In genomic region chr15:66302489-66302888, GRCh38 we compare ENCODE assay signal across 13 cellular contexts. TPM values are rescaled to one million over a fixed set of nuclear protein-coding genes. Genes with fewer than 3 reads are reported as not detected.
DNase-seq lines count a peak whose midpoint lies in the region; ATAC-seq, FAIRE-seq and TF ChIP-seq lines count a peak whose summit lies in the region.
"Had no signal": no experiment of that assay in that cellular context is flagged by ENCODE, and none has a peak within 500 bp of the region (broad histone marks: within the 10 kb centered on the region; RNA-seq: fewer than 3 reads in every experiment).

No MANE protein-coding gene starts in this region.

- TF ChIP-seq RAD21 in K562 (CRISPR knock-in tag; conservative IDR thresholded peaks at IDR 0.05 in 1 of 2, IDR thresholded peaks at IDR 0.05 in 1 of 2): no peak

- BruUV-seq in K562 (replicated peaks; lab: Mats Ljungman, UMichigan): no TSS peak

- H3K79me2 ChIP-seq in K562 (ENCODE audit: control insufficient read depth, insufficient read depth, low read length): no peaks in the 10 kb centered on the region

- TF ChIP-seq CTCF in K562 (IDR thresholded peaks at IDR 0.05 in 2 of 3, conservative IDR thresholded peaks at IDR 0.05 in 1 of 3; ENCODE audit: insufficient read depth in 2 of 3, low read depth in 1 of 3, low read length in 3 of 3) (no peak), neural crest cell (conservative IDR thresholded peaks at IDR 0.05) (no peak), GM10248 (IDR thresholded peaks at IDR 0.05; ENCODE audit: control extremely low read depth, extremely low read depth, low read depth, missing control alignments) (no peak)

- TF ChIP-seq POLR2A in K562 (conservative IDR thresholded peaks at IDR 0.05): no peak

- in situ Hi-C loops in K562 (cut with MboI): no loop called here

- H3K36me3 ChIP-seq in SJCRH30 (peaks cover 39% of the 10 kb centered on the region), K562 (ENCODE audit: control insufficient read depth, insufficient read depth, low read length) (peaks cover 19% of the 10 kb centered on the region; the same call in 1 of the 3 replicates)

- H3K9me3 Mint-ChIP-seq in activated naive CD8-positive, alpha-beta T cell treated with anti-CD3 and anti-CD28 coated beads, Interleukin-2, amount 50 U/mL, for 24 hours: no peaks in the 10 kb centered on the region
- no peaks in the 10 kb centered on the region for H3K9me3 Mint-ChIP-seq in activated naive CD8-positive, alpha-beta T cell treated with anti-CD3 and anti-CD28 coated beads for 36 hours
- H3K9me3 Mint-ChIP-seq in neural crest cell: no peaks in the 10 kb centered on the region

- H4K20me1 ChIP-seq in K562 (replicated peaks; ENCODE audit: control insufficient read depth, insufficient read depth, low read length): no peaks in the 10 kb centered on the region

- H3K4me1 ChIP-seq in SJCRH30 (peaks cover 59% of the 10 kb centered on the region), K562 (replicated peaks in 1 of 2; ENCODE audit: control insufficient read depth in 2 of 2, insufficient read depth in 2 of 2, low read length in 2 of 2) (no peaks in the 10 kb centered on the region)

- intact Hi-C loops in K562 (cut with micrococcal nuclease): no loop called here

- H3K4me3 Mint-ChIP-seq in activated naive CD8-positive, alpha-beta T cell treated with anti-CD3 and anti-CD28 coated beads, Interleukin-2, amount 50 U/mL, for 24 hours: no peak overlapping the region
- H3K4me3 Mint-ChIP-seq in activated naive CD8-positive, alpha-beta T cell treated with anti-CD3 and anti-CD28 coated beads for 36 hours: no peak overlapping the region
- H3K4me3 Mint-ChIP-seq in neural crest cell: no peak overlapping the region

- H3K27ac ChIP-seq in SJCRH30 (peak overlapping the region; percentile 88), K562 (ENCODE audit: extremely low read depth, low read depth, low read length) (no peak overlapping the region)
- H3K27ac ChIP-seq: BLaER1, HL-60 had no signal

- peaks cover 7% of the 10 kb centered on the region for H3K36me3 Mint-ChIP-seq in activated naive CD8-positive, alpha-beta T cell treated with anti-CD3 and anti-CD28 coated beads, Interleukin-2, amount 50 U/mL, for 24 hours (ENCODE audit: low read depth)
- peaks cover 14% of the 10 kb centered on the region for H3K36me3 Mint-ChIP-seq in activated naive CD8-positive, alpha-beta T cell treated with anti-CD3 and anti-CD28 coated beads for 36 hours
- peaks cover 5% of the 10 kb centered on the region for H3K36me3 Mint-ChIP-seq in neural crest cell (ENCODE audit: low read depth)

- FAIRE-seq in K562 (lab: Jason Lieb, UNC) (no peak), RCC 7860 (lab: Jason Lieb, UNC) (no peak)

- H3K4me1 Mint-ChIP-seq in activated naive CD8-positive, alpha-beta T cell treated with anti-CD3 and anti-CD28 coated beads, Interleukin-2, amount 50 U/mL, for 24 hours: no peaks in the 10 kb centered on the region
- H3K4me1 Mint-ChIP-seq in activated naive CD8-positive, alpha-beta T cell treated with anti-CD3 and anti-CD28 coated beads for 36 hours: peaks cover 5% of the 10 kb centered on the region
- peaks cover 3% of the 10 kb centered on the region for H3K4me1 Mint-ChIP-seq in neural crest cell

- H3K27me3 ChIP-seq in SJCRH30 (no peaks in the 10 kb centered on the region), K562 (ENCODE audit: control insufficient read depth in 2 of 2, insufficient read depth in 2 of 2, low read length in 2 of 2) (no peaks in the 10 kb centered on the region)
- H3K27me3 ChIP-seq: BLaER1 had no signal

- H3K4me2 ChIP-seq in K562 (ENCODE audit: insufficient read depth, low read length): no peak overlapping the region
- H3K4me2 ChIP-seq: BLaER1 had no signal

- DNase-seq in activated naive CD8-positive, alpha-beta T cell treated with anti-CD3 and anti-CD28 coated beads, Interleukin-2, amount 50 U/mL, for 24 hours: no peak
- no peak for DNase-seq in activated naive CD8-positive, alpha-beta T cell treated with anti-CD3 and anti-CD28 coated beads for 36 hours
- DNase-seq in SJCRH30 (no peak), K562 (ENCODE audit: extremely low read depth in 1 of 4, low spot score in 3 of 4) (no peak), neural crest cell (ENCODE audit: low read depth, low spot score) (no peak), activated T-cell treated with anti-CD3 and anti-CD28 coated beads for 4 hours (no peak), RCC 7860 (ENCODE audit: low spot score) (no peak), GM10248 (ENCODE audit: extremely low spot score) (no peak)
- DNase-seq: DMS53, GF-D8, HCEC 1CT had no signal

- H3K9me1 ChIP-seq in K562 (ENCODE audit: control insufficient read depth, insufficient read depth, low read length): no peaks in the 10 kb centered on the region

- POLR2A ChIA-PET in K562 (lab: Yijun Ruan, JAX) (interaction anchor here (0.6 to 0.8 kb wide), 2 partner anchors 9 to 194 kb away, joined by 3 to 4 read pairs; no protein-coding TSS in a partner anchor), GM10248 (lab: Yijun Ruan, JAX) (no interaction called here)

- H3K27ac Mint-ChIP-seq in activated naive CD8-positive, alpha-beta T cell treated with anti-CD3 and anti-CD28 coated beads, Interleukin-2, amount 50 U/mL, for 24 hours: peak overlapping the region; percentile 6
- no peak overlapping the region for H3K27ac Mint-ChIP-seq in activated naive CD8-positive, alpha-beta T cell treated with anti-CD3 and anti-CD28 coated beads for 36 hours
- peak overlapping the region; percentile 3 for H3K27ac Mint-ChIP-seq in neural crest cell (ENCODE audit: unreplicated experiment)

- H3K9ac ChIP-seq in K562 (ENCODE audit: insufficient read depth in 1 of 2, low read depth in 2 of 2, low read length in 2 of 2): no peak overlapping the region
- H3K9ac ChIP-seq: BLaER1 had no signal

- ATAC-seq in activated naive CD8-positive, alpha-beta T cell treated with anti-CD3 and anti-CD28 coated beads, Interleukin-2, amount 50 U/mL, for 24 hours: no peak
- ATAC-seq in K562: no peak

- WGBS in K562 (ENCODE audit: insufficient coverage, low coverage, missing lambda C conversion rate): 66% methylated on average over 5 of the region's 5 CpGs

- H3K27me3 Mint-ChIP-seq in activated naive CD8-positive, alpha-beta T cell treated with anti-CD3 and anti-CD28 coated beads, Interleukin-2, amount 50 U/mL, for 24 hours: no peaks in the 10 kb centered on the region
- H3K27me3 Mint-ChIP-seq in activated naive CD8-positive, alpha-beta T cell treated with anti-CD3 and anti-CD28 coated beads for 36 hours: no peaks in the 10 kb centered on the region
- no peaks in the 10 kb centered on the region for H3K27me3 Mint-ChIP-seq in neural crest cell (ENCODE audit: low read depth)

- H3K4me3 ChIP-seq in SJCRH30: no peak overlapping the region
- H3K4me3 ChIP-seq in K562: no peak overlapping the region
- H3K4me3 ChIP-seq: BLaER1 had no signal

- CTCF ChIA-PET in K562 (lab: Yijun Ruan, JAX; ENCODE audit: low intra/inter-chr PET ratio): no interaction called here
- CTCF ChIA-PET in GM10248 (lab: Yijun Ruan, JAX): interaction anchor here (1.1 to 1.9 kb wide), 2 partner anchors 15 to 196 kb away, joined by 3 to 5 read pairs; partner anchors contain the start of gene SNAPC5

- H3K9me3 ChIP-seq in SJCRH30 (replicated peaks): no peaks in the 10 kb centered on the region
- H3K9me3 ChIP-seq in K562 (replicated peaks; ENCODE audit: control insufficient read depth, insufficient read depth, low read depth, low read length): no peaks in the 10 kb centered on the region
- H3K9me3 ChIP-seq: BLaER1 had no signal

- TF ChIP-seq EP300 in K562 (IDR thresholded peaks at IDR 0.05; ENCODE audit: low read length): no peak

- H2AFZ ChIP-seq in K562 (ENCODE audit: low read depth, low read length): no peak overlapping the region

RNA-seq across cellular contexts. Expression of gene DIS3L, which starts 9.1 kb away (rescaled TPM):
- total RNA-seq in activated naive CD8-positive, alpha-beta T cell treated with anti-CD3 and anti-CD28 coated beads for 36 hours: 10 to 100 TPM; 22.1 to 23.4 TPM
- 123 and 138 TPM in 2 replicates for total RNA-seq in SJCRH30 (2014; rRNA removed; shearing (Covaris generic))
- total RNA-seq in K562 (2011; cell fraction: chromatin; rRNA removed; ENCODE audit: low replicate concordance): 20.0 and 41.6 TPM in 2 replicates
- total RNA-seq in K562 (2011; cell fraction: nucleolus; rRNA removed): 15.7 and 16.5 TPM in 2 replicates
- 16.1 and 17.0 TPM in 2 replicates for total RNA-seq in K562 (2011; cell fraction: nucleoplasm; rRNA removed)
- 11.8 and 16.2 TPM in 2 replicates for total RNA-seq in K562 (2014; rRNA removed)
- 25.0 and 25.4 TPM in 2 replicates for total RNA-seq in K562 (2014; rRNA removed; fragmentation: Illumina TruSeq; extraction: Trizol)
- total RNA-seq in K562 (2015; rRNA removed; fragmentation: Illumina TruSeq; extraction: Trizol): 25.4 and 25.6 TPM in 2 replicates
- total RNA-seq in K562 (2021): 16.6 and 16.9 TPM in 2 replicates
- polyA plus RNA-seq in K562 (2011; rRNA removed): 19.8 and 34.6 TPM in 2 replicates
- 6.5 and 11.5 TPM in 2 replicates for polyA plus RNA-seq in K562 (2011; cell fraction: cytosol; rRNA removed)
- 7.7 and 9.5 TPM in 2 replicates for polyA plus RNA-seq in K562 (2011; cell fraction: nucleus; rRNA removed)
- 13.2 and 20.8 TPM in 2 replicates for polyA plus RNA-seq in K562 (2012)
- 16.4 and 19.4 TPM in 2 replicates for polyA plus RNA-seq in K562 (2014; fragmentation: Illumina TruSeq; extraction: Trizol)
- polyA plus RNA-seq in K562 (2014; fragmentation: Nextera tagmentation; extraction: Ambion mirVana): 1 to 10 TPM; 5.9 to 6.4 TPM
- polyA plus RNA-seq in K562 (2014; rRNA removed): 15.1 and 15.3 TPM in 2 replicates
- polyA minus RNA-seq in K562 (2011; rRNA and poly(A)+ RNA removed): 77.1 and 80.9 TPM in 2 replicates
- polyA minus RNA-seq in K562 (2011; cell fraction: cytosol; rRNA and poly(A)+ RNA removed): 9.5 and 21.1 TPM in 2 replicates
- 11.8 and 20.4 TPM in 2 replicates for polyA minus RNA-seq in K562 (2011; cell fraction: nucleus; rRNA and poly(A)+ RNA removed)
- 56.3 and 57.8 TPM in 2 replicates for total RNA-seq in neural crest cell

RNA-seq across cellular contexts. Expression of gene MEGF11, which starts 48.9 kb away (rescaled TPM):
- total RNA-seq in activated naive CD8-positive, alpha-beta T cell treated with anti-CD3 and anti-CD28 coated beads for 36 hours: not detected
- 7.3 and 8.7 TPM in 2 replicates for total RNA-seq in SJCRH30 (2014; rRNA removed; shearing (Covaris generic))
- total RNA-seq in K562 (2011; cell fraction: chromatin; rRNA removed; ENCODE audit: low replicate concordance): 0.26 TPM in 1 of 2 replicates, not detected in the other
- total RNA-seq in K562 (2011; cell fraction: nucleolus; rRNA removed): 0.66 TPM in 1 of 2 replicates, not detected in the other
- total RNA-seq in K562 (2011; cell fraction: nucleoplasm; rRNA removed): 0.46 TPM in 1 of 2 replicates, not detected in the other
- total RNA-seq in K562 (2014; rRNA removed) (not detected in 2 replicates), K562 (2014; rRNA removed; fragmentation: Illumina TruSeq; extraction: Trizol) (not detected in 2 replicates), K562 (2015; rRNA removed; fragmentation: Illumina TruSeq; extraction: Trizol) (not detected in 2 replicates), K562 (2021) (not detected in 2 replicates), neural crest cell (0.49 and 1.0 TPM in 2 replicates)
- polyA plus RNA-seq in K562 (2011; rRNA removed) (not detected in 2 replicates), K562 (2014; fragmentation: Illumina TruSeq; extraction: Trizol) (not detected in 2 replicates), K562 (2014; fragmentation: Nextera tagmentation; extraction: Ambion mirVana) (under 1 TPM; 0.06 to 0.20 TPM), K562 (2014; rRNA removed) (0.23 TPM in 1 of 2 replicates, not detected in the other)
- 0.18 TPM in 1 of 2 replicates, not detected in the other for polyA plus RNA-seq in K562 (2011; cell fraction: cytosol; rRNA removed)
- not detected in 2 replicates for polyA plus RNA-seq in K562 (2011; cell fraction: nucleus; rRNA removed)
- polyA plus RNA-seq in K562 (2012): 0.44 and 1.9 TPM in 2 replicates
- not detected in 2 replicates for polyA minus RNA-seq in K562 (2011; rRNA and poly(A)+ RNA removed)
- polyA minus RNA-seq in K562 (2011; cell fraction: cytosol; rRNA and poly(A)+ RNA removed): not detected in 2 replicates
- polyA minus RNA-seq in K562 (2011; cell fraction: nucleus; rRNA and poly(A)+ RNA removed): 0.44 TPM in 1 of 2 replicates, not detected in the other

RNA-seq across cellular contexts. Expression of gene TIPIN, which starts 54.0 kb away (rescaled TPM):
- 10 to 100 TPM; 78.4 to 78.7 TPM for total RNA-seq in activated naive CD8-positive, alpha-beta T cell treated with anti-CD3 and anti-CD28 coated beads for 36 hours
- 54.1 and 58.1 TPM in 2 replicates for total RNA-seq in SJCRH30 (2014; rRNA removed; shearing (Covaris generic))
- 21.9 and 44.7 TPM in 2 replicates for total RNA-seq in K562 (2011; cell fraction: chromatin; rRNA removed; ENCODE audit: low replicate concordance)
- 15.3 and 17.0 TPM in 2 replicates for total RNA-seq in K562 (2011; cell fraction: nucleolus; rRNA removed)
- 25.1 and 31.1 TPM in 2 replicates for total RNA-seq in K562 (2011; cell fraction: nucleoplasm; rRNA removed)
- total RNA-seq in K562 (2014; rRNA removed) (29.9 and 31.1 TPM in 2 replicates), K562 (2014; rRNA removed; fragmentation: Illumina TruSeq; extraction: Trizol) (45.8 and 64.9 TPM in 2 replicates), K562 (2015; rRNA removed; fragmentation: Illumina TruSeq; extraction: Trizol) (40.4 and 41.9 TPM in 2 replicates), K562 (2021) (27.4 and 28.0 TPM in 2 replicates), neural crest cell (23.4 and 23.7 TPM in 2 replicates)
- polyA plus RNA-seq in K562 (2011; rRNA removed) (15.2 and 22.9 TPM in 2 replicates), K562 (2014; fragmentation: Illumina TruSeq; extraction: Trizol) (61.4 and 62.1 TPM in 2 replicates), K562 (2014; fragmentation: Nextera tagmentation; extraction: Ambion mirVana) (10 to 100 TPM; 55.6 to 58.9 TPM), K562 (2014; rRNA removed) (25.7 and 42.0 TPM in 2 replicates)
- 5.1 and 8.0 TPM in 2 replicates for polyA plus RNA-seq in K562 (2011; cell fraction: cytosol; rRNA removed)
- 6.7 and 7.4 TPM in 2 replicates for polyA plus RNA-seq in K562 (2011; cell fraction: nucleus; rRNA removed)
- polyA plus RNA-seq in K562 (2012): 23.8 and 27.9 TPM in 2 replicates
- 37.5 and 43.0 TPM in 2 replicates for polyA minus RNA-seq in K562 (2011; rRNA and poly(A)+ RNA removed)
- 12.2 and 18.7 TPM in 2 replicates for polyA minus RNA-seq in K562 (2011; cell fraction: cytosol; rRNA and poly(A)+ RNA removed)
- 7.7 and 14.1 TPM in 2 replicates for polyA minus RNA-seq in K562 (2011; cell fraction: nucleus; rRNA and poly(A)+ RNA removed)
